ENCODE assay signal across 1 cellular context in the genomic region with DNA sequence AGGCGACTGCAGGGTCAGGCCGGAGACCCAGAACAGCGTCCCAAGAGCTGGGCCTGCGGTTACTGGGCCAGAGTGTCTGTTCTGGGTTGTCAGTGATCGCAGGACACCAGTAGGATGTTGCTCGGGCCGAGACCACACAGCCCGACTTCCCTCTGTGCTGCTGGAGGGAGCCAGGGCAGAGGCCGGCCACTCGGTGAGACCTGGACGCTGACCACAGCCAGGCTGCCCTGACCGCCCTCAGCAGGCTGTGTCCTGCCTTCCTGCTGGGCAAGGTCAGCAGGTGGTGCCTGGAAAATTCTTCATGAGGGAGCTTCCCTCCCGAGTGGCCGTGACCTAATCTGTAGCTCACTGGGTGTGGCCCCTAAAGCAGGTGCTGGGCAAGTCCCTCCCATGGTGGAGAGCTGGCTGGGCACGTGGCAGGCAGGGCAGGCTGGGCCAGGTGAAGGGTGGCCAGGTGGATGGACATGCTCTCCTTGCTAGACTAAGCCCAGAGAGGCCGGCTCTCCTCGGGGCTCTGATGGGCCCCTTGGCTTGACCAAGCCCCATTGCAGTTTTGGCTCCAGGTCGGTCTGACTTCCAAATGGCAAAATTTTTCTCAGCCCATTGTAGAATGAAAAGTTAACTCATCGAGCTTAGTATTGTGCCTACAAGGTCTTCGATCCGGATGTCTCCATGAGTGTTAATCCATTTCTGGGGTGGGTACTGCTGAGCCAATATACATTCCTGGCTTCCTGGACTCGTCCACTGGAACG.
TF ChIP-seq lines count a peak whose summit lies in the region.

No MANE protein-coding gene starts in this region.

TF ChIP-seq in H1, 55 proteins besides CTCF, POLR2A, EP300 and RAD21:
- TF ChIP-seq KDM1A (IDR thresholded peaks at IDR 0.05; ENCODE audit: borderline replicate concordance, low read length) (no peak), TEAD4 (IDR thresholded peaks at IDR 0.05; ENCODE audit: low read depth, low read length) (no peak), CBX5 (IDR thresholded peaks at IDR 0.05; ENCODE audit: low read depth, low read length) (no peak), ATF2 (IDR thresholded peaks at IDR 0.05; ENCODE audit: low read length) (no peak), CEBPB (IDR thresholded peaks at IDR 0.05; ENCODE audit: low read depth, low read length) (no peak), GABPA (IDR thresholded peaks at IDR 0.05; ENCODE audit: borderline replicate concordance, insufficient read depth, low read length) (no peak), SIN3A (conservative IDR thresholded peaks at IDR 0.05 in 1 of 2, IDR thresholded peaks at IDR 0.05 in 1 of 2; ENCODE audit: low read depth in 1 of 2, low read length in 2 of 2) (no peak), JUN (IDR thresholded peaks at IDR 0.05; ENCODE audit: low read depth, low read length) (no peak), KDM4A (IDR thresholded peaks at IDR 0.05; ENCODE audit: low read depth, low read length, severe bottlenecking) (no peak), YY1 (IDR thresholded peaks at IDR 0.05; ENCODE audit: low read depth, low read length) (no peak), KDM5A (IDR thresholded peaks at IDR 0.05; ENCODE audit: low read length) (no peak)
